ENCODE assay signal across 9 cellular contexts in the genomic region with DNA sequence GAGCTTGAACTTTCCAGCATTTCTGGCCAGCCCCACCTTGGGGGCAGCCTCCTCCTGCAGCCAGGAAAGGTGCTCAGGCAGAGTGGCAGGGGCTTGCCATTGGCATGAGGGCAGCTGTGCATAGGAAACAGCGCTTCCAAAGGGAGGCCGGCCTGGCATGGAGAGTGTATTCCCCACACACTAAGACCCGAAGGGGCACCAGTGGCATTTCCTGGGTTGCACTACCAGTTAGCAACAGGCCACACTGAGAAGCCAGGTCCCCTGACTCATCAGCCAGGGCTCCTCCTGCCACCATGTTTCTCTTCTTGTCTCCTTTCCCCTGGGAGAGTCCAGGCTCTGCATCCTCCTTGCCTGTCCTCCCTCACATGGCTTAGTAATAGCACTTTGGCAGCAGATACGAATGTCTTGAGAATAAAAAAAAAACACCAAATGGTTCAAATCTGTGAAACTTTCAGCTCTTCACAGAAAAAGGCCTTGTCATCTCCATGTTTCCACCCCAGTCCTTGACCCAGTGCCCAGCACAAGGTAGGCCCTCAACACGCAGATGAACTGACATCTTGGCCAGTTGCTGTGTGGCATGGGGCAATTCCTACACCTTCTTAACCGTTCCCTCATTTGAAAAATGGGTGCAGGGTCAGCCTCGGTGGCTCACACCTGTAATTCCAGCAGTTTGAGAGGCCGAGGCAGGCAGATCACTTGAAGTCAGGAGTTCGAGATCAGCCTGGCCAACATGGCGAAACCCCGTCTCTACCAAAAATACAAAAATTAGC.
DNase-seq lines count a peak whose midpoint lies in the region; ATAC-seq and TF ChIP-seq lines count a peak whose summit lies in the region.
"Had no signal": no experiment of that assay in that cellular context is flagged by ENCODE, and none has a peak within 500 bp of the region (broad histone marks: within the 10 kb centered on the region; RNA-seq: fewer than 3 reads in every experiment).

No MANE protein-coding gene starts in this region.

- TF ChIP-seq CTCF in HFFc6 (IDR thresholded peaks at IDR 0.05) (no peak), body of pancreas (IDR thresholded peaks at IDR 0.05) (no peak), spleen (IDR thresholded peaks at IDR 0.05 in 8 of 11, conservative IDR thresholded peaks at IDR 0.05 in 3 of 11) (no peak)

- H3K9me3 Mint-ChIP-seq in HFFc6 = no peaks in the 10 kb centered on the region
- no peaks in the 10 kb centered on the region for H3K9me3 Mint-ChIP-seq in T-helper 2 cell treated with Interferon-gamma antibody and Interleukin-4, amounts not matched to agents 5 μg/mL and 100 μg/mL, for 36 hours

- H3K4me1 Mint-ChIP-seq in HFFc6 (ENCODE audit: low read depth) = peaks cover 58% of the 10 kb centered on the region
- H3K4me1 Mint-ChIP-seq in T-helper 2 cell treated with Interferon-gamma antibody and Interleukin-4, amounts not matched to agents 5 μg/mL and 100 μg/mL, for 36 hours (ENCODE audit: low read depth) = no peaks in the 10 kb centered on the region

- peak overlapping the region; percentile 95 for H3K27ac Mint-ChIP-seq in HFFc6
- H3K27ac Mint-ChIP-seq in T-helper 2 cell treated with Interferon-gamma antibody and Interleukin-4, amounts not matched to agents 5 μg/mL and 100 μg/mL, for 36 hours = no peak overlapping the region

- H3K9me3 ChIP-seq in body of pancreas (no peaks in the 10 kb centered on the region), spleen (no peaks in the 10 kb centered on the region)

- no peak overlapping the region for H3K4me3 ChIP-seq in body of pancreas
- no peak overlapping the region for H3K4me3 ChIP-seq in spleen

- intact Hi-C loops in body of pancreas (cut with DNase I) = loop anchor here (5.0 kb wide), 1 partner anchor 50 kb away; no protein-coding TSS in a partner anchor
- intact Hi-C loops in spleen (cut with DNase I; ENCODE audit: low total_unique reads) = no loop called here

- TF ChIP-seq POLR2A in body of pancreas (IDR thresholded peaks at IDR 0.05) = no peak
- TF ChIP-seq POLR2A in spleen (IDR thresholded peaks at IDR 0.05) = no peak

- 86 to 88% methylated on average over 9 to 11 of the region's 11 CpGs for WGBS in body of pancreas, 2 donors
- WGBS in spleen, 5 donors = 84 to 93% (median 89%) methylated on average over 9 to 11 of the region's 11 CpGs

- H3K36me3 ChIP-seq in body of pancreas (replicated peaks in 1 of 2; ENCODE audit: insufficient read depth in 1 of 2, low read depth in 2 of 2) (no peaks in the 10 kb centered on the region), spleen (no peaks in the 10 kb centered on the region)

- H3K4me3 Mint-ChIP-seq in HFFc6 = peak overlapping the region; percentile 61
- H3K4me3 Mint-ChIP-seq in T-helper 2 cell treated with Interferon-gamma antibody and Interleukin-4, amounts not matched to agents 5 μg/mL and 100 μg/mL, for 36 hours = no peak overlapping the region

- DNase-seq in HFFc6 (peak; percentile 59), body of pancreas (peak in 1 of 4 donors; percentile 51), hepatic stellate cell (ENCODE audit: low spot score) (peak; percentile 83), spleen (no peak), NCI-H2107 (lab: John Stamatoyannopoulos, UW) (no peak)
- no peak for DNase-seq in T-helper 2 cell treated with Interferon-gamma antibody and Interleukin-4, amounts not matched to agents 5 μg/mL and 100 μg/mL, for 36 hours (ENCODE audit: low spot score)
- DNase-seq in activated CD4-positive, CD25-positive, alpha-beta regulatory T cell (lab: John Stamatoyannopoulos, UW) = no peak
- DNase-seq: NCI-H1436 had no signal

- H3K27me3 ChIP-seq in body of pancreas = no peaks in the 10 kb centered on the region
- H3K27me3 ChIP-seq in spleen (replicated peaks in 1 of 7) = peaks cover 0 to 10% (median 0%) of the 10 kb centered on the region in 7 donors

- ATAC-seq in body of pancreas = no peak

- H3K27ac ChIP-seq in body of pancreas (peak overlapping the region in 3 of 4 donors; percentile 58 to 78 (median 69)), temporal lobe (ENCODE audit: low read depth, low read length) (peak overlapping the region; percentile 30), spleen (peak overlapping the region in 2 of 8 donors; percentile 25 to 38)

- H3K27me3 Mint-ChIP-seq in HFFc6 (ENCODE audit: insufficient read depth) = peaks cover 12% of the 10 kb centered on the region
- peaks cover 2% of the 10 kb centered on the region for H3K27me3 Mint-ChIP-seq in T-helper 2 cell treated with Interferon-gamma antibody and Interleukin-4, amounts not matched to agents 5 μg/mL and 100 μg/mL, for 36 hours (ENCODE audit: low read depth)

- H3K4me1 ChIP-seq in body of pancreas (peaks cover 28% of the 10 kb centered on the region), spleen (peaks cover 0 to 22% (median 4%) of the 10 kb centered on the region in 6 donors)

- H3K36me3 Mint-ChIP-seq in HFFc6 (ENCODE audit: low read depth) = peaks cover 6% of the 10 kb centered on the region; the same call in 1 of the 2 replicates
- H3K36me3 Mint-ChIP-seq in T-helper 2 cell treated with Interferon-gamma antibody and Interleukin-4, amounts not matched to agents 5 μg/mL and 100 μg/mL, for 36 hours (ENCODE audit: low read depth) = no peaks in the 10 kb centered on the region

Comparison
In these comparisons a context has a peak if more than half of its experiments do, and no peak if none do; other contexts are left out.
1. DNase-seq: peak in HFFc6 (single experiment) and hepatic stellate cell (single experiment); none in spleen (single experiment), NCI-H2107 (single experiment), T-helper 2 cell treated with Interferon-gamma antibody and Interleukin-4, amounts not matched to agents 5 μg/mL and 100 μg/mL, for 36 hours (single experiment) and activated CD4-positive, CD25-positive, alpha-beta regulatory T cell (0 of 4).